7 cellular contexts compared by ENCODE assay signal in the genomic region with DNA sequence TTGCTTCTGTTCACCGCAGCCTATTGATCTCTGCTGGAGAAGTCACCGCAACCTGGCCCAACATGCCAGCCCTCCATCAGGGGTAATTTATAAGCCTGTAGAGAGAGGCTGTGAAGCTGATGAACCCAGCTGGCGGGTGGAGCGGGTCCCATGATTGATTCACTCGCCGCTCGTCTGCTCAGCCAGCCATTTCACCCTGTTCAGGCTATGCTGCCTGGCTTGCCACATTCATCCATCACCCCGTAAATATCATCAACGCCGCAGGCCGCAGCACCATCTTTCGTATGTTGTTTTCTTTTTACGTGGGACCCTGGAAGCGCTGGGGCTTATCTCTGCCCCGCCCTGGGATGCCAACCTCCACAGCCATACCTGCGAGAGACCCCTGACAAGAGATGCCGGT.
"Had no signal": no experiment of that assay in that cellular context is flagged by ENCODE, and none has a peak within 500 bp of the region (broad histone marks: within the 10 kb centered on the region; RNA-seq: fewer than 3 reads in every experiment).

No MANE protein-coding gene starts in this region.

- H3K27ac ChIP-seq: HL-60 had no signal

- DNase-seq: IMR-90, KBM-7, KG1 had no signal

- ATAC-seq: HepG2, K562 had no signal

- H3K4me1 Mint-ChIP-seq: IgD-negative memory B cell had no signal

- H3K27ac Mint-ChIP-seq: IgD-negative memory B cell had no signal

- H3K27me3 Mint-ChIP-seq: IgD-negative memory B cell had no signal

- H3K4me3 Mint-ChIP-seq: IgD-negative memory B cell had no signal

- H3K36me3 Mint-ChIP-seq: IgD-negative memory B cell had no signal

- H3K4me3 ChIP-seq: K562 had no signal
